In genomic region chr2:69469375-69469774, GRCh38 we compare ENCODE assay signal across 19 cellular contexts. TPM values are rescaled to one million over a fixed set of nuclear protein-coding genes. Genes with fewer than 3 reads are reported as not detected.
DNase-seq lines count a peak whose midpoint lies in the region; ATAC-seq, FAIRE-seq and TF ChIP-seq lines count a peak whose summit lies in the region.
"Had no signal": no experiment of that assay in that cellular context is flagged by ENCODE, and none has a peak within 500 bp of the region (broad histone marks: within the 10 kb centered on the region; RNA-seq: fewer than 3 reads in every experiment).

No MANE protein-coding gene starts in this region.

- no peak overlapping the region for H3K4me3 Mint-ChIP-seq in natural killer cell
- no peak overlapping the region for H3K4me3 Mint-ChIP-seq in natural killer cell treated with Interleukin-12 subunit alpha and Interleukin-12 subunit beta and Interleukin-15 and Interleukin-18, amount 100 ng/mL, for 72 hours
- H3K4me3 Mint-ChIP-seq in naive thymus-derived CD8-positive, alpha-beta T cell, result no peak overlapping the region
- no peak overlapping the region for H3K4me3 Mint-ChIP-seq in glutamatergic neuron (ENCODE audit: unreplicated experiment)

- H3K36me3 ChIP-seq in bronchial epithelial cell (ENCODE audit: control insufficient read depth, insufficient read depth, low read length) (peaks cover 6% of the 10 kb centered on the region), BE2C (no peaks in the 10 kb centered on the region), tibial artery (peaks cover 11 to 21% (median 19%) of the 10 kb centered on the region in 3 donors)

- peaks cover 30 to 44% of the 10 kb centered on the region in 2 donors for H3K4me1 Mint-ChIP-seq in natural killer cell
- peaks cover 12 to 17% of the 10 kb centered on the region in 2 donors for H3K4me1 Mint-ChIP-seq in natural killer cell treated with Interleukin-12 subunit alpha and Interleukin-12 subunit beta and Interleukin-15 and Interleukin-18, amount 100 ng/mL, for 72 hours (ENCODE audit: low read depth in 2 of 2)
- H3K4me1 Mint-ChIP-seq in naive thymus-derived CD8-positive, alpha-beta T cell, result peaks cover 0 to 17% (median 5%) of the 10 kb centered on the region in 4 donors
- peaks cover 19% of the 10 kb centered on the region for H3K4me1 Mint-ChIP-seq in glutamatergic neuron (ENCODE audit: low read depth, unreplicated experiment)

- H3K9me3 ChIP-seq in BE2C (no peaks in the 10 kb centered on the region), tibial artery (no peaks in the 10 kb centered on the region)
- H3K9me3 ChIP-seq: A549; BLaER1 treated with 17β-estradiol and CSF1 and Interleukin-3, amounts not matched to agents 10 nM and 100 nM had no signal

- intact Hi-C loops in natural killer cell (cut with micrococcal nuclease), result no loop called here
- intact Hi-C loops in tibial artery (cut with DNase I; ENCODE audit: low total_unique reads), result no loop called here

- H3K27me3 ChIP-seq in bronchial epithelial cell (ENCODE audit: control insufficient read depth, insufficient read depth, low read length), result no peaks in the 10 kb centered on the region
- H3K27me3 ChIP-seq in BE2C, result no peaks in the 10 kb centered on the region
- H3K27me3 ChIP-seq in tibial artery, result no peaks in the 10 kb centered on the region
- H3K27me3 ChIP-seq: BLaER1 treated with 17β-estradiol and CSF1 and Interleukin-3, amounts not matched to agents 10 nM and 100 nM had no signal

- H3K4me3 ChIP-seq in bronchial epithelial cell (ENCODE audit: low read depth, low read length) (no peak overlapping the region), BE2C (ENCODE audit: low read depth, low read length) (no peak overlapping the region), tibial artery (no peak overlapping the region)
- H3K4me3 ChIP-seq: A549; BLaER1 treated with 17β-estradiol and CSF1 and Interleukin-3, amounts not matched to agents 10 nM and 100 nM had no signal

- POLR2A ChIA-PET in naive thymus-derived CD8-positive, alpha-beta T cell (lab: Charles Lee), result no interaction called here

- no peaks in the 10 kb centered on the region for H3K36me3 Mint-ChIP-seq in natural killer cell
- peaks cover 6% of the 10 kb centered on the region for H3K36me3 Mint-ChIP-seq in natural killer cell treated with Interleukin-12 subunit alpha and Interleukin-12 subunit beta and Interleukin-15 and Interleukin-18, amount 100 ng/mL, for 72 hours
- H3K36me3 Mint-ChIP-seq in naive thymus-derived CD8-positive, alpha-beta T cell, result peaks cover 0 to 78% (median 30%) of the 10 kb centered on the region in 3 donors
- H3K36me3 Mint-ChIP-seq in glutamatergic neuron (ENCODE audit: unreplicated experiment), result no peaks in the 10 kb centered on the region

- DNase-seq in natural killer cell, result no peak
- DNase-seq in natural killer cell treated with Interleukin-12 subunit alpha and Interleukin-12 subunit beta and Interleukin-15 and Interleukin-18, amount 100 ng/mL, for 72 hours (ENCODE audit: low spot score), result no peak
- DNase-seq in bronchial epithelial cell (ENCODE audit: low read depth), result peak; percentile 43
- DNase-seq in naive thymus-derived CD8-positive, alpha-beta T cell, result no peak
- no peak for DNase-seq in glutamatergic neuron
- DNase-seq in BE2C, result no peak
- DNase-seq in tibial artery, result no peak
- DNase-seq: DND-41, MV-4-11, NCI-H1417, NCI-H187, NCI-H2107, NCI-H2227 treated with DMSO at 0.1 percent for 48 hours, NCI-H524, SHP77 treated with DMSO at 0.1 percent for 48 hours had no signal

- no peaks in the 10 kb centered on the region for H3K4me1 ChIP-seq in BE2C
- H3K4me1 ChIP-seq in tibial artery, result no peaks in the 10 kb centered on the region
- H3K4me1 ChIP-seq: BLaER1 treated with 17β-estradiol and CSF1 and Interleukin-3, amounts not matched to agents 10 nM and 100 nM had no signal

- H3K27ac Mint-ChIP-seq in natural killer cell (peak overlapping the region; percentile 79 to 80), glutamatergic neuron (ENCODE audit: unreplicated experiment) (no peak overlapping the region)
- H3K27ac Mint-ChIP-seq in natural killer cell treated with Interleukin-12 subunit alpha and Interleukin-12 subunit beta and Interleukin-15 and Interleukin-18, amount 100 ng/mL, for 72 hours, result peak overlapping the region in 1 of 2 donors; percentile 34
- peak overlapping the region in 7 of 10 donors; percentile 15 to 87 (median 63) for H3K27ac Mint-ChIP-seq in naive thymus-derived CD8-positive, alpha-beta T cell

- no peak for FAIRE-seq in bronchial epithelial cell (lab: Jason Lieb, UNC)
- FAIRE-seq: A549, H54 had no signal

- H3K27ac ChIP-seq in tibial artery, result no peak overlapping the region
- H3K27ac ChIP-seq: A549; BLaER1 treated with 17β-estradiol and CSF1 and Interleukin-3, amounts not matched to agents 10 nM and 100 nM; KMS-11 had no signal

- TF ChIP-seq CTCF in natural killer cell (IDR thresholded peaks at IDR 0.05), result no peak
- TF ChIP-seq CTCF in bronchial epithelial cell (IDR thresholded peaks at IDR 0.05; ENCODE audit: insufficient read depth, low read length, severe bottlenecking), result no peak
- TF ChIP-seq CTCF in glutamatergic neuron (IDR thresholded peaks at IDR 0.05; ENCODE audit: partially characterized antibody, unreplicated experiment), result no peak
- TF ChIP-seq CTCF in BE2C (IDR thresholded peaks at IDR 0.05; ENCODE audit: low read depth, low read length), result no peak
- no peak for TF ChIP-seq CTCF in tibial artery (IDR thresholded peaks at IDR 0.05)

- H3K9me3 Mint-ChIP-seq in natural killer cell (no peaks in the 10 kb centered on the region), glutamatergic neuron (ENCODE audit: unreplicated experiment) (peaks cover 8% of the 10 kb centered on the region)
- no peaks in the 10 kb centered on the region for H3K9me3 Mint-ChIP-seq in natural killer cell treated with Interleukin-12 subunit alpha and Interleukin-12 subunit beta and Interleukin-15 and Interleukin-18, amount 100 ng/mL, for 72 hours
- no peaks in the 10 kb centered on the region for H3K9me3 Mint-ChIP-seq in naive thymus-derived CD8-positive, alpha-beta T cell

- H3K27me3 Mint-ChIP-seq in natural killer cell (ENCODE audit: low read depth in 2 of 2), result no peaks in the 10 kb centered on the region
- no peaks in the 10 kb centered on the region for H3K27me3 Mint-ChIP-seq in natural killer cell treated with Interleukin-12 subunit alpha and Interleukin-12 subunit beta and Interleukin-15 and Interleukin-18, amount 100 ng/mL, for 72 hours
- H3K27me3 Mint-ChIP-seq in naive thymus-derived CD8-positive, alpha-beta T cell, result no peaks in the 10 kb centered on the region
- H3K27me3 Mint-ChIP-seq in glutamatergic neuron (ENCODE audit: unreplicated experiment), result no peaks in the 10 kb centered on the region

- peak; percentile 72 to 92 (median 91) for ATAC-seq in natural killer cell
- no peak for ATAC-seq in natural killer cell treated with Interleukin-12 subunit alpha and Interleukin-12 subunit beta and Interleukin-15 and Interleukin-18, amount 100 ng/mL, for 72 hours
- no peak for ATAC-seq in naive thymus-derived CD8-positive, alpha-beta T cell
- ATAC-seq: A549 had no signal

RNA-seq across cellular contexts. Expression of gene NFU1, which starts 32.1 kb away (rescaled TPM):
- total RNA-seq in natural killer cell (10 to 100 TPM; 21.4 to 25.0 (median 23.6) TPM), bronchial epithelial cell (23.7 and 37.5 TPM in 2 replicates), glutamatergic neuron (ENCODE audit: unreplicated experiment) (40.0 TPM)
- 10 to 100 TPM; 25.3 to 34.6 TPM for total RNA-seq in natural killer cell treated with Interleukin-12 subunit alpha and Interleukin-12 subunit beta and Interleukin-15 and Interleukin-18, amount 100 ng/mL, for 72 hours
- total RNA-seq in naive thymus-derived CD8-positive, alpha-beta T cell, result 10 to 100 TPM; 29.6 to 32.7 TPM
- polyA plus RNA-seq in naive thymus-derived CD8-positive, alpha-beta T cell, result 10 to 100 TPM; 78.6 to 96.9 (median 88.9) TPM
- 11.0 TPM for polyA plus RNA-seq in BE2C (2012; ENCODE audit: insufficient read depth, insufficient read length, low read depth)

Comparison
In these comparisons a context has a peak if more than half of its experiments do, and no peak if none do; other contexts are left out.
1. ATAC-seq: peak in natural killer cell (3 of 3); none in natural killer cell treated with Interleukin-12 subunit alpha and Interleukin-12 subunit beta and Interleukin-15 and Interleukin-18, amount 100 ng/mL, for 72 hours (0 of 2) and naive thymus-derived CD8-positive, alpha-beta T cell (0 of 2).